ENCODE assay signal across 1 cellular context in the genomic region with DNA sequence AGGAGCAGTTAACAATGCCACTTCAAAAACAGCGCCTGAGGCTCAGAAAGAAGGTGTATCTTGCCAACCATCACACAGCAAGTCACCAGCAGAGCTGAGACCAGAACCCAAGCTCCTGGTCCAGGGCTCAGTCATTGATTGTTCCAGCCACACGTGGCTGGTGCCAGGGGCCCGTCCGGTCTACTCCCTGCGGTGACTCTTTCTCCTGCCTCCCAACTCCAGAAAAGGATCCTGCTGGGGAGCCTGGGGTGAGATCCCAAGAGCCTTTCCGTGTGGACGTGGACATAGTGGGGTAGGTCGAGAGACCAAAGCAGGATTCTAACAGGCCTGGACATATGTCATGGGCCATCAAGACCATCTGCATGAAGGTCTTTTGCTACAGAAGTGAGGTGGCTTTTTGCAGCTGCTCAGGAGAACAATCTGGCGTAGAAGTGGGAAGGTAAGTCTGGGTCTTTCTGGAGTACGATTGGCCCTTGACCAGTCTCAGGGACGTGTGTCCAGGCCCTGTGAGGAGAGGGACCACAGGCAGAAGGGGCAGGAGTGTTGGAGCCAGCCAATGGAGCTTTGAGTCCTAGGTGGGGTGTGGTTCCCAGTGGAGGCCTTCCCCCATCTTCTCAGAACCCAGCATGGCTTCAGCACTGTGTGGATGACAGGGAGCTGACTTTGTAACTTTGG.
TF ChIP-seq lines count a peak whose summit lies in the region.

No MANE protein-coding gene starts in this region.

TF ChIP-seq in H1, 55 proteins besides CTCF, POLR2A, EP300 and RAD21 (continued from another document):
- TF ChIP-seq, protein P1, sequence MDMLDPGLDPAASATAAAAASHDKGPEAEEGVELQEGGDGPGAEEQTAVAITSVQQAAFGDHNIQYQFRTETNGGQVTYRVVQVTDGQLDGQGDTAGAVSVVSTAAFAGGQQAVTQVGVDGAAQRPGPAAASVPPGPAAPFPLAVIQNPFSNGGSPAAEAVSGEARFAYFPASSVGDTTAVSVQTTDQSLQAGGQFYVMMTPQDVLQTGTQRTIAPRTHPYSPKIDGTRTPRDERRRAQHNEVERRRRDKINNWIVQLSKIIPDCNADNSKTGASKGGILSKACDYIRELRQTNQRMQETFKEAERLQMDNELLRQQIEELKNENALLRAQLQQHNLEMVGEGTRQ (IDR thresholded peaks at IDR 0.05; ENCODE audit: low read length), result no peak
- no peak for TF ChIP-seq NANOG (IDR thresholded peaks at IDR 0.05; ENCODE audit: insufficient read depth, low read depth, low read length, poor library complexity, severe bottlenecking)
- no peak for TF ChIP-seq FOSL1 (IDR thresholded peaks at IDR 0.05; ENCODE audit: insufficient read depth, low read depth, low read length)
- no peak for TF ChIP-seq TAF7 (optimal IDR thresholded peaks at IDR 0.05; ENCODE audit: borderline replicate concordance, low read depth, low read length)
- no peak for TF ChIP-seq SIX5 (IDR thresholded peaks at IDR 0.05; ENCODE audit: low read depth, low read length)
- TF ChIP-seq POLR2AphosphoS5 (IDR thresholded peaks at IDR 0.05; ENCODE audit: low read depth, low read length), result no peak
- TF ChIP-seq SIN3A (conservative IDR thresholded peaks at IDR 0.05 in 1 of 2, IDR thresholded peaks at IDR 0.05 in 1 of 2; ENCODE audit: low read depth in 1 of 2, low read length in 2 of 2), result no peak
- TF ChIP-seq SP2 (IDR thresholded peaks at IDR 0.05; ENCODE audit: low read length), result no peak
- TF ChIP-seq EGR1 (IDR thresholded peaks at IDR 0.05; ENCODE audit: borderline replicate concordance, low read depth, low read length), result no peak
- TF ChIP-seq TBP (IDR thresholded peaks at IDR 0.05; ENCODE audit: low read depth, low read length), result no peak
- no peak for TF ChIP-seq CEBPB (IDR thresholded peaks at IDR 0.05; ENCODE audit: low read depth, low read length)
- no peak for TF ChIP-seq GABPA (IDR thresholded peaks at IDR 0.05; ENCODE audit: borderline replicate concordance, insufficient read depth, low read length)
- no peak for TF ChIP-seq YY1 (IDR thresholded peaks at IDR 0.05; ENCODE audit: low read depth, low read length)
- TF ChIP-seq BCL11A (IDR thresholded peaks at IDR 0.05; ENCODE audit: low read depth in 2 of 2, low read length in 2 of 2), result no peak
- no peak for TF ChIP-seq GTF2F1 (IDR thresholded peaks at IDR 0.05; ENCODE audit: borderline replicate concordance, low read depth, low read length)
